In the genomic region with DNA sequence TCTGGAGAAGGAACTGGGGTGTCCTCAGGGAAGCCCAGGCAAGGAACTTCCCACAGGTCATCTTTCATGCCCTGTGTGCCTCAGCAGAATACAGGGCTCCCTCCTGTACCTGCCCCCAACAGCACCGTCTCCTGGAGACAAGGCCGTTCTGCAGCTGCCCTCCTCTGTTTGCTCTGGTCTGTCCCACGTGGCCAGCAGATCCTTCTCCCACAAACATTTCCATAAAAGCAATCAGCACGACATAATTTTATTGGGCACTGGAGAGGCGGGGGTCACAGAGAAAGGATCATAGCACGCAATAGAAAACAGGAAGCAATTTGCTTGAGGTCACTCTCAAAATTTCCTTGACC, we compare ENCODE assay signal across 10 cellular contexts. TPM values are rescaled to one million over a fixed set of nuclear protein-coding genes. Genes with fewer than 3 reads are reported as not detected.
DNase-seq lines count a peak whose midpoint lies in the region; ATAC-seq and TF ChIP-seq lines count a peak whose summit lies in the region.
"Had no signal": no experiment of that assay in that cellular context is flagged by ENCODE, and none has a peak within 500 bp of the region (broad histone marks: within the 10 kb centered on the region; RNA-seq: fewer than 3 reads in every experiment).

No MANE protein-coding gene starts in this region.

- H3K36me3 ChIP-seq in OCI-LY1 (ENCODE audit: insufficient read depth, low read length) = peaks cover 6% of the 10 kb centered on the region; the same call in 1 of the 2 replicates
- peaks cover 40% of the 10 kb centered on the region for H3K36me3 ChIP-seq in upper lobe of right lung

- no peaks in the 10 kb centered on the region for H3K27me3 Mint-ChIP-seq in activated naive CD4-positive, alpha-beta T cell treated with anti-CD3 and anti-CD28 coated beads, Interleukin-2, amount 50 U/mL, for 24 hours

- H3K4me3 ChIP-seq in OCI-LY1 (ENCODE audit: low read depth, low read length, poor library complexity, severe bottlenecking) (peak overlapping the region; percentile 39), upper lobe of right lung (peak overlapping the region; percentile 10)

- TF ChIP-seq CTCF in OCI-LY1 (IDR thresholded peaks at IDR 0.05; ENCODE audit: low read length) (peak; percentile 54), upper lobe of right lung (IDR thresholded peaks at IDR 0.05) (no peak)

- no peaks in the 10 kb centered on the region for H3F3A ChIP-seq in OCI-LY1 (ENCODE audit: insufficient read depth, low read length)

- peaks cover 2% of the 10 kb centered on the region for H3K36me3 Mint-ChIP-seq in activated naive CD4-positive, alpha-beta T cell treated with anti-CD3 and anti-CD28 coated beads, Interleukin-2, amount 50 U/mL, for 24 hours

- H4K20me1 ChIP-seq in OCI-LY1 (ENCODE audit: insufficient read depth, low read length) = no peaks in the 10 kb centered on the region

- H3K27ac ChIP-seq in OCI-LY1 (ENCODE audit: low read depth, low read length, poor library complexity, severe bottlenecking) = peak overlapping the region; percentile 96
- peak overlapping the region; percentile 4 for H3K27ac ChIP-seq in layer of hippocampus (ENCODE audit: low read depth, low read length)
- peak overlapping the region; percentile 79 for H3K27ac ChIP-seq in upper lobe of right lung
- H3K27ac ChIP-seq: C4-2B, RWPE1 had no signal

- H3K79me2 ChIP-seq in OCI-LY1 (ENCODE audit: insufficient read depth, low read length) = peaks cover 15% of the 10 kb centered on the region

- peak overlapping the region; percentile 99 for H3K27ac Mint-ChIP-seq in activated naive CD4-positive, alpha-beta T cell treated with anti-CD3 and anti-CD28 coated beads, Interleukin-2, amount 50 U/mL, for 24 hours

- H3K27me3 ChIP-seq in OCI-LY1 (ENCODE audit: insufficient read depth, low read length) (no peaks in the 10 kb centered on the region), layer of hippocampus (ENCODE audit: control insufficient read depth, insufficient read depth, low read length) (no peaks in the 10 kb centered on the region), upper lobe of right lung (no peaks in the 10 kb centered on the region)

- peak overlapping the region; percentile 77 for H3K9ac ChIP-seq in OCI-LY1 (ENCODE audit: low read length)

- peak overlapping the region; percentile 95 for H3K4me3 Mint-ChIP-seq in activated naive CD4-positive, alpha-beta T cell treated with anti-CD3 and anti-CD28 coated beads, Interleukin-2, amount 50 U/mL, for 24 hours

- no peaks in the 10 kb centered on the region for H3K9me2 ChIP-seq in OCI-LY1 (ENCODE audit: low read depth, low read length)

- peaks cover 84% of the 10 kb centered on the region for H3K4me1 ChIP-seq in OCI-LY1 (ENCODE audit: insufficient read depth, low read length, severe bottlenecking)
- H3K4me1 ChIP-seq in upper lobe of right lung = peaks cover 40% of the 10 kb centered on the region

- ATAC-seq in upper lobe of right lung (peak; percentile 2), GM19328 (IDR thresholded peaks at IDR 0.05; ENCODE audit: unreplicated experiment) (no peak)

- peaks cover 4% of the 10 kb centered on the region for H3K9me3 Mint-ChIP-seq in activated naive CD4-positive, alpha-beta T cell treated with anti-CD3 and anti-CD28 coated beads, Interleukin-2, amount 50 U/mL, for 24 hours

- peak overlapping the region; percentile 89 for H3K4me2 ChIP-seq in OCI-LY1 (ENCODE audit: low read length)

- H3K9me3 ChIP-seq in OCI-LY1 (ENCODE audit: low read length) (no peaks in the 10 kb centered on the region), upper lobe of right lung (no peaks in the 10 kb centered on the region)

- H3K4me1 Mint-ChIP-seq in activated naive CD4-positive, alpha-beta T cell treated with anti-CD3 and anti-CD28 coated beads, Interleukin-2, amount 50 U/mL, for 24 hours = peaks cover 94% of the 10 kb centered on the region

- no peak for DNase-seq in activated naive CD4-positive, alpha-beta T cell (lab: John Stamatoyannopoulos, UW)
- DNase-seq in upper lobe of right lung (no peak), NCI-H82 treated with DMSO at 0.1 percent for 48 hours (lab: John Stamatoyannopoulos, UW; ENCODE audit: unreplicated experiment) (no peak), NCI-H524 treated with DMSO at 0.1 percent for 48 hours (lab: John Stamatoyannopoulos, UW) (no peak)

- intact Hi-C loops in upper lobe of right lung (cut with DNase I) = loop anchor here (10.0 kb wide), 1 partner anchor 650 kb away; no protein-coding TSS in a partner anchor

- no peak overlapping the region for H2AFZ ChIP-seq in OCI-LY1 (ENCODE audit: low read length)

RNA-seq across cellular contexts. Expression of gene STARD5, which starts 29.5 kb away (rescaled TPM):
- 5.4 TPM for total RNA-seq in upper lobe of right lung

Comparison
In these comparisons a context has a peak if more than half of its experiments do, and no peak if none do; other contexts are left out.
1. H3K27ac ChIP-seq: peak in every context shown above with its lines; median percentile 96 in OCI-LY1; 79 in upper lobe of right lung; 4 in layer of hippocampus.